14 cellular contexts compared by ENCODE assay signal in the genomic region with DNA sequence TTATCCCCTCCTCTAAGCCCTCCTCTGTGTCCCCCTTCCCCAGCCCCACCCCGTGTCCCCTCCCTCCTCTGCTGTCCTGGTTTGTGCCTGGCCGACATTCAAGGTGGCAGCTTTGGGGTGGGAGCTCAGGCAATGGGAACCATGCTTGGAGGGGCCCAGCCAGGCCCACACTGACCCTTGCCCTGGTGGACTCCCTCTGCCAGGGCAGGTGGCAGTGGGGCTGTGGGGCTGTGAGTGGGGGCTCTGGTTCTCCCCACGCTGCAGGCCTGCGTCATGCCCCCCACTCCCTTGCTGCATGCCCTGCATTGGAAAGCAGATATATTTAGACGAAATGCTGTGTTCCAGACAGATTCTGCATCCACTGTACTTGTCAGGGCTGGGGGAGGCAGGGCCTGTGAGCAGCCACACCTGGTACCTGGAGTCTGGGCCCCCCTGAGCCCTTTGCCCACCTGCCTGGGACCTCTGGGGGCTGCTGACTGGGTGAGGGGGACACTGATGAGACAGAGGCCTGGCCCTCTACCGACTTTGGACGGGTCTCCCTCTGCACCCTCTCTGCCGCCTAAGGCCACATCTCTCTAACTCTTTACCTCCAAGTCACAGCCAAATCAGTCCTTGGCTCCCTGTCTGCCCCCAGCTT. TPM values are rescaled to one million over a fixed set of nuclear protein-coding genes. Genes with fewer than 3 reads are reported as not detected.
A peak's percentile ranks its signal among the peaks of the same experiment; 100 is the strongest.
DNase-seq lines count a peak whose midpoint lies in the region; ATAC-seq, FAIRE-seq and TF ChIP-seq lines count a peak whose summit lies in the region.
"Had no signal": no experiment of that assay in that cellular context is flagged by ENCODE, and none has a peak within 500 bp of the region (broad histone marks: within the 10 kb centered on the region; RNA-seq: fewer than 3 reads in every experiment).

No MANE protein-coding gene starts in this region.

- POLR2A ChIA-PET in A673 (lab: Charles Lee; ENCODE audit: low non-redundant PET): interaction anchor here (0.6 kb wide), 1 partner anchor 52 kb away, joined by 6 read pairs; no protein-coding TSS in a partner anchor
- POLR2A ChIA-PET in H1 (lab: Charles Lee; ENCODE audit: partially characterized antibody): no interaction called here

- peaks cover 6% of the 10 kb centered on the region for H3K27me3 Mint-ChIP-seq in GM23338 (ENCODE audit: insufficient read depth, low read depth, poor library complexity)
- peaks cover 10% of the 10 kb centered on the region for H3K27me3 Mint-ChIP-seq in activated T-helper 1 cell treated with anti-CD3 and anti-CD28 coated beads, Interleukin-12 subunit alpha, Interleukin-12 subunit beta, Interleukin-2, Interleukin-4 antibody, amounts not matched to agents 30 ng/mL and 10 ng/mL and 1 ng/mL, durations not matched to agents 14 hours and 24 hours and 36 hours (ENCODE audit: insufficient read depth)

- FAIRE-seq in H1 (lab: Jason Lieb, UNC): no peak
- FAIRE-seq: H54 had no signal

- H3K23ac ChIP-seq in H1 (ENCODE audit: insufficient read length): no peak overlapping the region

- peaks cover 7% of the 10 kb centered on the region; the same call in 2 of the 3 replicates for H3K4me1 Mint-ChIP-seq in GM23338
- H3K4me1 Mint-ChIP-seq in activated T-helper 1 cell treated with anti-CD3 and anti-CD28 coated beads, Interleukin-12 subunit alpha, Interleukin-12 subunit beta, Interleukin-2, Interleukin-4 antibody, amounts not matched to agents 30 ng/mL and 10 ng/mL and 1 ng/mL, durations not matched to agents 14 hours and 24 hours and 36 hours (ENCODE audit: low read depth): no peaks in the 10 kb centered on the region
- H3K4me1 Mint-ChIP-seq: CD8-positive, alpha-beta memory T cell had no signal

- CTCF ChIA-PET in A673 (lab: Charles Lee): no interaction called here
- CTCF ChIA-PET in H1 (lab: Charles Lee; ENCODE audit: partially characterized antibody): no interaction called here

- no peak overlapping the region for H3K56ac ChIP-seq in H1 (replicated peaks; ENCODE audit: insufficient read length, low read depth, low read length)

- H4K20me1 ChIP-seq in GM23338 (replicated peaks; ENCODE audit: insufficient read depth): no peaks in the 10 kb centered on the region
- H4K20me1 ChIP-seq in H1 (replicated peaks in 1 of 2; ENCODE audit: control insufficient read depth in 1 of 2, insufficient read depth in 2 of 2, low read length in 2 of 2): peaks cover 0 to 1% of the 10 kb centered on the region in 2 experiments

- no peak for DNase-seq in A673 (ENCODE audit: low spot score)
- no peak for DNase-seq in GM23338 (ENCODE audit: low spot score)
- no peak for DNase-seq in H1 (ENCODE audit: low read depth in 1 of 2, low spot score in 2 of 2)
- peak; percentile 56 for DNase-seq in posterior vena cava (ENCODE audit: low spot score)
- DNase-seq in activated T-helper 1 cell treated with anti-CD3 and anti-CD28 coated beads, Interleukin-12 subunit alpha, Interleukin-12 subunit beta, Interleukin-2, Interleukin-4 antibody, amounts not matched to agents 30 ng/mL and 10 ng/mL and 1 ng/mL, durations not matched to agents 14 hours and 24 hours and 36 hours (ENCODE audit: low spot score): no peak
- no peak for DNase-seq in stimulated activated CD4-positive, alpha-beta T cell treated with anti-CD3 and anti-CD28 coated beads, Interleukin-4, amount 100 ng/mL, for 4 hours
- DNase-seq in HPDE6-E6E7 (ENCODE audit: extremely low spot score): no peak
- DNase-seq: Caco-2, DND-41, GDM1 had no signal

- 82% methylated on average over 8 of the region's 8 CpGs; no CpG with 5 or more reads in 1 of the 2 experiments for WGBS in H1 (ENCODE audit: extremely low coverage in 1 of 2, insufficient coverage in 1 of 2, insufficient read length in 1 of 2, insufficient replicate concordance in 2 of 2, low coverage in 1 of 2, low lambda C conversion rate in 2 of 2, missing lambda C conversion rate in 1 of 2), 2 experiments

- H4K8ac ChIP-seq in H1 (ENCODE audit: extremely low read depth, insufficient read depth, low read length): 0 out of 2 replicates have a peak overlapping the region, but pooled peaks have one; percentile 68

- intact Hi-C loops in A673 (cut with micrococcal nuclease; ENCODE audit: unreplicated experiment): no loop called here
- intact Hi-C loops in posterior vena cava (cut with DNase I): no loop called here
- intact Hi-C loops in activated T-helper 1 cell treated with anti-CD3 and anti-CD28 coated beads, Interleukin-12 subunit alpha, Interleukin-12 subunit beta, Interleukin-2, Interleukin-4 antibody, amounts not matched to agents 30 ng/mL and 10 ng/mL and 1 ng/mL, durations not matched to agents 14 hours and 24 hours and 36 hours (cut with micrococcal nuclease): no loop called here

- no peaks in the 10 kb centered on the region for H3K36me3 Mint-ChIP-seq in GM23338 (ENCODE audit: low read depth)
- H3K36me3 Mint-ChIP-seq in activated T-helper 1 cell treated with anti-CD3 and anti-CD28 coated beads, Interleukin-12 subunit alpha, Interleukin-12 subunit beta, Interleukin-2, Interleukin-4 antibody, amounts not matched to agents 30 ng/mL and 10 ng/mL and 1 ng/mL, durations not matched to agents 14 hours and 24 hours and 36 hours (ENCODE audit: low read depth): no peaks in the 10 kb centered on the region
- H3K36me3 Mint-ChIP-seq: CD8-positive, alpha-beta memory T cell had no signal

- no peak for TF ChIP-seq RAD21 in H1 (IDR thresholded peaks at IDR 0.05 in 1 of 2, conservative IDR thresholded peaks at IDR 0.05 in 1 of 2; ENCODE audit: low read depth in 2 of 2, low read length in 2 of 2)

- H3K23me2 ChIP-seq in H1 (ENCODE audit: low read depth, low read length): no peaks in the 10 kb centered on the region

- no peak overlapping the region for H4K91ac ChIP-seq in H1 (replicated peaks; ENCODE audit: insufficient read length, low read length)

- H3K27me3 ChIP-seq in A673 (replicated peaks; ENCODE audit: insufficient read depth, low read depth, low read length, poor library complexity) (no peaks in the 10 kb centered on the region), GM23338 (ENCODE audit: insufficient read depth) (no peaks in the 10 kb centered on the region), H1 (replicated peaks in 1 of 4; ENCODE audit: control insufficient read depth in 3 of 4, extremely low read depth in 1 of 4, insufficient read depth in 3 of 4, low read length in 3 of 4) (no peaks in the 10 kb centered on the region)

- no peaks in the 10 kb centered on the region for H3K9me2 ChIP-seq in GM23338 (ENCODE audit: insufficient read depth)

- H2BK15ac ChIP-seq in H1 (ENCODE audit: low read length): no peak overlapping the region; the same call in 1 of the 2 replicates

- no peak overlapping the region for H3K4me3 Mint-ChIP-seq in GM23338
- no peak overlapping the region for H3K4me3 Mint-ChIP-seq in activated T-helper 1 cell treated with anti-CD3 and anti-CD28 coated beads, Interleukin-12 subunit alpha, Interleukin-12 subunit beta, Interleukin-2, Interleukin-4 antibody, amounts not matched to agents 30 ng/mL and 10 ng/mL and 1 ng/mL, durations not matched to agents 14 hours and 24 hours and 36 hours
- H3K4me3 Mint-ChIP-seq: CD8-positive, alpha-beta memory T cell had no signal

- H2BK5ac ChIP-seq in H1 (ENCODE audit: low read depth, low read length): no peak overlapping the region

- H3K36me3 ChIP-seq in A673 (ENCODE audit: insufficient read depth, low read length, poor library complexity, severe bottlenecking): no peaks in the 10 kb centered on the region
- H3K36me3 ChIP-seq in GM23338 (ENCODE audit: insufficient read depth): no peaks in the 10 kb centered on the region
- no peaks in the 10 kb centered on the region for H3K36me3 ChIP-seq in H1 (ENCODE audit: control insufficient read depth in 2 of 4, insufficient read depth in 4 of 4, low read length in 3 of 4)

- ATAC-seq in GM23338 (peak; percentile 23), HG03469 (IDR thresholded peaks at IDR 0.05; ENCODE audit: unreplicated experiment) (no peak)

- no peak overlapping the region for H3K27ac Mint-ChIP-seq in GM23338
- no peak overlapping the region for H3K27ac Mint-ChIP-seq in activated T-helper 1 cell treated with anti-CD3 and anti-CD28 coated beads, Interleukin-12 subunit alpha, Interleukin-12 subunit beta, Interleukin-2, Interleukin-4 antibody, amounts not matched to agents 30 ng/mL and 10 ng/mL and 1 ng/mL, durations not matched to agents 14 hours and 24 hours and 36 hours
- H3K27ac Mint-ChIP-seq: CD8-positive, alpha-beta memory T cell had no signal

- no peak overlapping the region for H3K9ac ChIP-seq in H1 (replicated peaks in 1 of 4; ENCODE audit: extremely low read depth in 1 of 4, low read depth in 3 of 4, low read length in 3 of 4)
- H3K9ac ChIP-seq: KMS-11 had no signal

- TF ChIP-seq EP300 in H1 (IDR thresholded peaks at IDR 0.05; ENCODE audit: borderline replicate concordance in 1 of 2, low read depth in 2 of 2, low read length in 2 of 2): no peak

- no peak for TF ChIP-seq CTCF in A673 (conservative IDR thresholded peaks at IDR 0.05; ENCODE audit: low read depth, low read length)
- TF ChIP-seq CTCF in GM23338 (conservative IDR thresholded peaks at IDR 0.05; ENCODE audit: low read depth in 2 of 2): no peak
- no peak for TF ChIP-seq CTCF in H1 (IDR thresholded peaks at IDR 0.05; ENCODE audit: control extremely low read depth in 1 of 3, insufficient read depth in 1 of 3, low read depth in 1 of 3, low read length in 3 of 3)

- H3K4me3 ChIP-seq in A673 (ENCODE audit: low read depth, low read length, poor library complexity, severe bottlenecking): no peak overlapping the region
- H3K4me3 ChIP-seq in GM23338: no peak overlapping the region
- no peak overlapping the region for H3K4me3 ChIP-seq in H1 (ENCODE audit: extremely low read depth in 1 of 4, insufficient read depth in 2 of 4, low read depth in 3 of 4, low read length in 4 of 4)

- H2AK5ac ChIP-seq in H1 (ENCODE audit: low read depth, low read length): peak overlapping the region; percentile 33; the same call in 1 of the 2 replicates

- H3K79me2 ChIP-seq in GM23338 (replicated peaks; ENCODE audit: insufficient read depth) (no peaks in the 10 kb centered on the region), H1 (ENCODE audit: control insufficient read depth in 1 of 2, insufficient read depth in 2 of 2, low read length in 2 of 2) (no peaks in the 10 kb centered on the region)

- H3K27ac ChIP-seq in A673 (ENCODE audit: low read depth, low read length, poor library complexity, severe bottlenecking) (peak overlapping the region; percentile 54), GM23338 (ENCODE audit: low read depth) (no peak overlapping the region), H1 (ENCODE audit: low read depth, low read length) (no peak overlapping the region)
- H3K27ac ChIP-seq: KMS-11 had no signal

- TF ChIP-seq POLR2A in H1 (IDR thresholded peaks at IDR 0.05; ENCODE audit: control extremely low read depth in 1 of 2, low read depth in 2 of 2, low read length in 2 of 2): no peak

- H3K79me1 ChIP-seq in H1 (ENCODE audit: low read depth, low read length): no peaks in the 10 kb centered on the region; the same call in 1 of the 2 replicates

- H3K4me2 ChIP-seq in GM23338 (no peak overlapping the region), H1 (ENCODE audit: insufficient read depth in 1 of 2, low read depth in 2 of 2, low read length in 2 of 2) (no peak overlapping the region)
- H3K4me2 ChIP-seq: KMS-11 had no signal

- no peak overlapping the region for H3K14ac ChIP-seq in H1 (ENCODE audit: insufficient read length)

- no peak overlapping the region for H4K5ac ChIP-seq in H1 (ENCODE audit: insufficient read length, low read depth, low read length)

- H3K4ac ChIP-seq in H1 (replicated peaks; ENCODE audit: insufficient read length, low read depth, low read length): no peak overlapping the region

- H2BK120ac ChIP-seq in H1 (replicated peaks; ENCODE audit: low read depth, low read length): no peak overlapping the region

- H2AFZ ChIP-seq in GM23338: no peak overlapping the region
- H2AFZ ChIP-seq in H1 (ENCODE audit: low read length): no peak overlapping the region

- H3K9me3 Mint-ChIP-seq in GM23338: peaks cover 2% of the 10 kb centered on the region; the same call in 1 of the 3 replicates
- H3K9me3 Mint-ChIP-seq in activated T-helper 1 cell treated with anti-CD3 and anti-CD28 coated beads, Interleukin-12 subunit alpha, Interleukin-12 subunit beta, Interleukin-2, Interleukin-4 antibody, amounts not matched to agents 30 ng/mL and 10 ng/mL and 1 ng/mL, durations not matched to agents 14 hours and 24 hours and 36 hours: peaks cover 3% of the 10 kb centered on the region

- H3K4me1 ChIP-seq in A673 (ENCODE audit: insufficient read depth, low read length, poor library complexity, severe bottlenecking) (peaks cover 16% of the 10 kb centered on the region), GM23338 (ENCODE audit: insufficient read depth) (no peaks in the 10 kb centered on the region), H1 (replicated peaks in 1 of 4; ENCODE audit: control insufficient read depth in 3 of 4, insufficient read depth in 4 of 4, low read length in 3 of 4) (peaks cover 0 to 5% (median 2%) of the 10 kb centered on the region in 4 experiments; a peak in 2 of 7 replicates)
- H3K4me1 ChIP-seq: Caco-2 had no signal

- no peaks in the 10 kb centered on the region for H3F3A ChIP-seq in GM23338 (replicated peaks; ENCODE audit: low read depth)

- BruUV-seq in A673 (replicated peaks; lab: Mats Ljungman, UMichigan): no TSS peak

- H3K9me3 ChIP-seq in A673 (ENCODE audit: low read depth, low read length, poor library complexity, severe bottlenecking): peaks cover 4% of the 10 kb centered on the region
- no peaks in the 10 kb centered on the region for H3K9me3 ChIP-seq in H1 (ENCODE audit: insufficient read depth in 2 of 2, low read depth in 1 of 2, low read length in 1 of 2)

- no peak overlapping the region; the same call in 1 of the 2 replicates for H3K18ac ChIP-seq in H1 (ENCODE audit: extremely low read depth, low read length)

- H2BK12ac ChIP-seq in H1 (ENCODE audit: low read depth, low read length): no peak overlapping the region

- no peak overlapping the region for H2BK20ac ChIP-seq in H1 (ENCODE audit: low read length)

RNA-seq across cellular contexts. Expression of a gene that starts 14.2 kb away (rescaled TPM):
- total RNA-seq in A673 (2021): 58.6 and 59.9 TPM in 2 replicates
- total RNA-seq in GM23338 (2014; rRNA removed; shearing (Covaris generic)): 34.9 and 46.1 TPM in 2 replicates
- 46.8 and 52.2 TPM in 2 replicates for polyA plus RNA-seq in GM23338 (2016; fragmentation: Nextera tagmentation; extraction: Ambion mirVana)
- total RNA-seq in H1 (2021; fragmentation: NEBNext Ultra II Directional; extraction: Animal tissue kit (Norgen Biotek cat#: 25700)): 57.2 and 61.8 TPM in 2 replicates
- polyA plus RNA-seq in H1 (2011; rRNA removed): 41.2 and 81.9 TPM in 2 replicates
- 38.1 TPM for polyA plus RNA-seq in H1 (2011; cell fraction: cytosol; rRNA removed)
- polyA plus RNA-seq in H1 (2011; cell fraction: nucleus; rRNA removed): 82.7 TPM
- polyA plus RNA-seq in H1 (2012, experiment 1 of 2): 43.5 to 57.6 TPM (median 49.1 TPM) in 4 replicates
- 36.6 TPM for polyA plus RNA-seq in H1 (2012, experiment 2 of 2)
- polyA plus RNA-seq in H1 (2013, experiment 1 of 2): 40.4 TPM
- polyA plus RNA-seq in H1 (2013, experiment 2 of 2): 39.5 TPM
- polyA minus RNA-seq in H1 (2011; rRNA and poly(A)+ RNA removed): 33.9 and 37.3 TPM in 2 replicates
- 84.8 TPM for polyA minus RNA-seq in H1 (2011; cell fraction: cytosol; rRNA and poly(A)+ RNA removed)
- polyA minus RNA-seq in H1 (2011; cell fraction: nucleus; rRNA and poly(A)+ RNA removed): 50.5 TPM
- total RNA-seq in posterior vena cava: 100 to 1,000 TPM; 116 to 141 TPM
- total RNA-seq in activated T-helper 1 cell treated with anti-CD3 and anti-CD28 coated beads, Interleukin-12 subunit alpha, Interleukin-12 subunit beta, Interleukin-2, Interleukin-4 antibody, amounts not matched to agents 30 ng/mL and 10 ng/mL and 1 ng/mL, durations not matched to agents 14 hours and 24 hours and 36 hours: 23.9 and 25.7 TPM in 2 replicates
